25 cellular contexts compared by ENCODE assay signal in the genomic region with DNA sequence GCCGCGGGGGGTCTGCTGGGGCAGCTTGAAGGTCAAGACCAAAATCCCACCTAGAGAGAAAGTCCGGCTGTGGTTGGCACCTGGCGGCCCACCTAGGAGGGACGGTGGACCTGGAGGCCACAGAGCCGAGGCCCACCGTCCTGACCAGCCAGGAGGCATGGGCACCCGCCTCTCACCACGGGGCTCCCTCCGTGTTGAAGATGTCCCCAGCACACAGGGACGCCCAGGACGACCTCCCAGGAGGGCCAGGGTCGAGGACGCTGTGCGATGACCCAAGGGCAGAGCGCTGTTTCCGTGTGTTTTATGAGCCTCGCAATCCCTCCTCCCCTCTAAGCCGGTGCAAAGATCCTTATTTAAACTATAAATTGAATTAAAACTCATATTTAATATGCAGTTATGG.
"Had no signal": no experiment of that assay in that cellular context is flagged by ENCODE, and none has a peak within 500 bp of the region (broad histone marks: within the 10 kb centered on the region; RNA-seq: fewer than 3 reads in every experiment).

No MANE protein-coding gene starts in this region.

- ATAC-seq: foreskin keratinocyte; gastroesophageal sphincter; left lobe of liver; naive thymus-derived CD4-positive, alpha-beta T cell; pancreas; right lobe of liver; stimulated activated naive B cell treated with anti-CD40 and anti-IgM and Interleukin-4, amounts not matched to agents 10 μg/mL and 1 μg/mL and 100 μg/mL, for 72 hours; stimulated activated naive CD8-positive, alpha-beta T cell treated with anti-CD3 and anti-CD28 coated beads, Interleukin-15, amount 100 ng/mL, for 72 hours had no signal

- H3K4me1 Mint-ChIP-seq: stimulated activated naive CD8-positive, alpha-beta T cell treated with anti-CD3 and anti-CD28 coated beads, Interleukin-15, amount 100 ng/mL, for 72 hours had no signal

- H3K4me1 ChIP-seq: esophagus muscularis mucosa, foreskin keratinocyte, gastroesophageal sphincter, heart left ventricle, pancreas, right lobe of liver, suprapubic skin, transverse colon, vagina had no signal

- H3K4me3 Mint-ChIP-seq: naive thymus-derived CD4-positive, alpha-beta T cell; neural crest cell; stimulated activated naive B cell treated with anti-CD40 and anti-IgM and Interleukin-4, amounts not matched to agents 10 μg/mL and 1 μg/mL and 100 μg/mL, for 72 hours; stimulated activated naive CD8-positive, alpha-beta T cell treated with anti-CD3 and anti-CD28 coated beads, Interleukin-15, amount 100 ng/mL, for 72 hours had no signal

- H3K36me3 Mint-ChIP-seq: stimulated activated naive B cell treated with anti-CD40 and anti-IgM and Interleukin-4, amounts not matched to agents 10 μg/mL and 1 μg/mL and 100 μg/mL, for 72 hours had no signal

- H2AFZ ChIP-seq: hepatocyte had no signal

- H3K27ac Mint-ChIP-seq: naive thymus-derived CD4-positive, alpha-beta T cell; stimulated activated naive B cell treated with anti-CD40 and anti-IgM and Interleukin-4, amounts not matched to agents 10 μg/mL and 1 μg/mL and 100 μg/mL, for 72 hours; stimulated activated naive CD8-positive, alpha-beta T cell treated with anti-CD3 and anti-CD28 coated beads, Interleukin-15, amount 100 ng/mL, for 72 hours had no signal

- H3K79me2 ChIP-seq: hepatocyte had no signal

- H3K27me3 ChIP-seq: dorsolateral prefrontal cortex, foreskin keratinocyte, heart left ventricle, hepatocyte, pancreas, right lobe of liver, transverse colon, vagina had no signal

- H3K4me3 ChIP-seq: dorsolateral prefrontal cortex, esophagus muscularis mucosa, gastroesophageal sphincter, heart left ventricle, hepatocyte, pancreas, right lobe of liver, suprapubic skin, transverse colon, vagina had no signal

- H3K4me2 ChIP-seq: hepatocyte had no signal

- H3K27me3 Mint-ChIP-seq: stimulated activated naive CD8-positive, alpha-beta T cell treated with anti-CD3 and anti-CD28 coated beads, Interleukin-15, amount 100 ng/mL, for 72 hours had no signal

- FAIRE-seq: colon, kidney, pancreas, small intestine had no signal

- H3K36me3 ChIP-seq: esophagus muscularis mucosa, gastroesophageal sphincter, heart left ventricle, pancreas, right lobe of liver, suprapubic skin, transverse colon, vagina had no signal

- DNase-seq: effector CD4-positive, alpha-beta T cell; foreskin keratinocyte; heart left ventricle; kidney; mesendoderm; midbrain; naive thymus-derived CD4-positive, alpha-beta T cell; nucleus accumbens; pancreas; right lobe of liver; small intestine; stimulated activated CD4-positive, alpha-beta T cell treated with anti-CD3 and anti-CD28 coated beads, Interleukin-15, amount 100 ng/mL, for 24 hours; stimulated activated CD4-positive, alpha-beta T cell treated with anti-CD3 and anti-CD28 coated beads, Interleukin-2, amount 100 ng/mL, for 48 hours; stimulated activated naive B cell treated with anti-CD40 and anti-IgM and Interleukin-4, amounts not matched to agents 10 μg/mL and 1 μg/mL and 100 μg/mL, for 72 hours; stimulated activated naive CD8-positive, alpha-beta T cell treated with anti-CD3 and anti-CD28 coated beads, Interleukin-15, amount 100 ng/mL, for 72 hours; transverse colon had no signal

- H3K9me3 ChIP-seq: pancreas, suprapubic skin, vagina had no signal

- H3K27ac ChIP-seq: dorsolateral prefrontal cortex, esophagus muscularis mucosa, foreskin keratinocyte, gastroesophageal sphincter, heart left ventricle, hepatocyte, pancreas, right lobe of liver, suprapubic skin, transverse colon, vagina had no signal
